ENCODE assay signal across 11 cellular contexts in genomic region chr6:136644597-136644952, GRCh38.
DNase-seq lines count a peak whose midpoint lies in the region; ATAC-seq, FAIRE-seq and TF ChIP-seq lines count a peak whose summit lies in the region.
"Had no signal": no experiment of that assay in that cellular context is flagged by ENCODE, and none has a peak within 500 bp of the region (broad histone marks: within the 10 kb centered on the region; RNA-seq: fewer than 3 reads in every experiment).

No MANE protein-coding gene starts in this region.

- H3K4me1 Mint-ChIP-seq in activated T-cell treated with anti-CD3 and anti-CD28 coated beads, Interleukin-2, amount 50 U/mL, for 4 hours (ENCODE audit: low read depth), result peaks cover 5% of the 10 kb centered on the region

- peak; percentile 18 for DNase-seq in activated T-cell treated with anti-CD3 and anti-CD28 coated beads, Interleukin-2, amount 50 U/mL, for 1 hour
- no peak for DNase-seq in activated T-cell treated with anti-CD3 and anti-CD28 coated beads, Interleukin-2, amount 50 U/mL, for 4 hours
- DNase-seq in RWPE2 (ENCODE audit: low spot score) (no peak), kidney (no peak), uterus (no peak), NCI-H1694 (lab: John Stamatoyannopoulos, UW) (no peak), anterior cingulate cortex (lab: John Stamatoyannopoulos, UW) (no peak)

- no peak for ATAC-seq in activated T-cell treated with anti-CD3 and anti-CD28 coated beads, Interleukin-2, amount 50 U/mL, for 4 hours
- no peak; the same call in 2 of the 3 replicates for ATAC-seq in RWPE2 (ENCODE audit: low read depth)
- ATAC-seq in GM21737 (IDR thresholded peaks at IDR 0.05; ENCODE audit: unreplicated experiment), result no peak

- peak; percentile 2 for TF ChIP-seq CTCF in RWPE2 (IDR thresholded peaks at IDR 0.05; ENCODE audit: poor library complexity, severe bottlenecking)
- no peak for TF ChIP-seq CTCF in kidney (IDR thresholded peaks at IDR 0.05; ENCODE audit: borderline replicate concordance, extremely low read depth, insufficient read depth)
- no peak for TF ChIP-seq CTCF in uterus (IDR thresholded peaks at IDR 0.05)

- H3K27me3 ChIP-seq in RWPE2 (ENCODE audit: insufficient read depth, poor library complexity, severe bottlenecking), result no peaks in the 10 kb centered on the region
- no peaks in the 10 kb centered on the region for H3K27me3 ChIP-seq in uterus
- H3K27me3 ChIP-seq: colonic mucosa had no signal

- no peak overlapping the region for H3K27ac ChIP-seq in RWPE2 (ENCODE audit: poor library complexity, severe bottlenecking)
- H3K27ac ChIP-seq in kidney (ENCODE audit: low read depth in 2 of 2, low read length in 2 of 2), result peak overlapping the region; percentile 48 to 57
- H3K27ac ChIP-seq in uterus, result peak overlapping the region; percentile 1 to 28
- H3K27ac ChIP-seq: colonic mucosa had no signal

- H3K4me1 ChIP-seq in RWPE2 (ENCODE audit: insufficient read depth, poor library complexity, severe bottlenecking) (no peaks in the 10 kb centered on the region), kidney (ENCODE audit: control insufficient read depth in 1 of 2, insufficient read depth in 1 of 2, low read depth in 1 of 2, low read length in 2 of 2) (peaks cover 19 to 23% of the 10 kb centered on the region in 2 donors), uterus (peaks cover 0 to 4% of the 10 kb centered on the region in 2 donors)
- H3K4me1 ChIP-seq: colonic mucosa had no signal

- H3K4me3 ChIP-seq in RWPE2 (ENCODE audit: severe bottlenecking) (no peak overlapping the region), kidney (ENCODE audit: low read length in 2 of 2) (no peak overlapping the region), uterus (no peak overlapping the region)
- H3K4me3 ChIP-seq: colonic mucosa had no signal

- H3K9me3 Mint-ChIP-seq in activated T-cell treated with anti-CD3 and anti-CD28 coated beads, Interleukin-2, amount 50 U/mL, for 4 hours, result no peaks in the 10 kb centered on the region
- H3K9me3 Mint-ChIP-seq: activated naive CD8-positive, alpha-beta T cell treated with anti-CD3 and anti-CD28 coated beads for 36 hours had no signal

- no peak overlapping the region for H3K4me3 Mint-ChIP-seq in activated T-cell treated with anti-CD3 and anti-CD28 coated beads, Interleukin-2, amount 50 U/mL, for 4 hours
- H3K4me3 Mint-ChIP-seq: activated naive CD8-positive, alpha-beta T cell treated with anti-CD3 and anti-CD28 coated beads for 36 hours had no signal

- intact Hi-C loops in kidney (cut with DNase I), result loop anchor here (10.0 kb wide), 1 partner anchor 150 kb away; the partner anchor contains the start of gene MAP3K5
- intact Hi-C loops in uterus (cut with DNase I; ENCODE audit: low total_unique reads), result no loop called here

- peak overlapping the region in 1 of 2 donors; percentile 57 for H3K9ac ChIP-seq in kidney (ENCODE audit: low read length in 2 of 2)

- FAIRE-seq in kidney (lab: Jason Lieb, UNC), result no peak
- FAIRE-seq: A204.1 had no signal

- no peaks in the 10 kb centered on the region for H3K27me3 Mint-ChIP-seq in activated T-cell treated with anti-CD3 and anti-CD28 coated beads, Interleukin-2, amount 50 U/mL, for 4 hours (ENCODE audit: low read depth)
- H3K27me3 Mint-ChIP-seq: activated naive CD8-positive, alpha-beta T cell treated with anti-CD3 and anti-CD28 coated beads for 36 hours had no signal

- TF ChIP-seq POLR2A in uterus (IDR thresholded peaks at IDR 0.05), result no peak

- no peaks in the 10 kb centered on the region for H3K9me3 ChIP-seq in RWPE2 (ENCODE audit: severe bottlenecking)
- no peaks in the 10 kb centered on the region for H3K9me3 ChIP-seq in kidney (ENCODE audit: control insufficient read depth in 1 of 2, low read length in 2 of 2)
- no peaks in the 10 kb centered on the region for H3K9me3 ChIP-seq in uterus
- H3K9me3 ChIP-seq: colonic mucosa had no signal

- peaks cover 6% of the 10 kb centered on the region for H3K36me3 Mint-ChIP-seq in activated T-cell treated with anti-CD3 and anti-CD28 coated beads, Interleukin-2, amount 50 U/mL, for 4 hours (ENCODE audit: insufficient read depth)
- H3K36me3 Mint-ChIP-seq: activated naive CD8-positive, alpha-beta T cell treated with anti-CD3 and anti-CD28 coated beads for 36 hours had no signal

- no peaks in the 10 kb centered on the region for H3K36me3 ChIP-seq in RWPE2 (ENCODE audit: low read depth)
- no peaks in the 10 kb centered on the region for H3K36me3 ChIP-seq in kidney (ENCODE audit: control insufficient read depth in 1 of 2, insufficient read depth in 2 of 2, low read length in 2 of 2)
- H3K36me3 ChIP-seq in uterus, result no peaks in the 10 kb centered on the region
- H3K36me3 ChIP-seq: colonic mucosa had no signal
